ENCODE assay signal across 8 cellular contexts in genomic region chr1:2226525-2227340, GRCh38. TPM values are rescaled to one million over a fixed set of nuclear protein-coding genes. Genes with fewer than 3 reads are reported as not detected.
A peak's percentile ranks its signal among the peaks of the same experiment; 100 is the strongest.
DNase-seq lines count a peak whose midpoint lies in the region; ATAC-seq and TF ChIP-seq lines count a peak whose summit lies in the region.

No MANE protein-coding gene starts in this region.

- H3K27me3 ChIP-seq in PC-3 (ENCODE audit: low read length) (no peaks in the 10 kb centered on the region), esophagus muscularis mucosa (no peaks in the 10 kb centered on the region), neuronal stem cell (ENCODE audit: control insufficient read depth in 3 of 3, insufficient read depth in 3 of 3, low read depth in 1 of 3, low read length in 3 of 3) (peaks cover 0 to 8% (median 0%) of the 10 kb centered on the region in 3 experiments)

- H4K20me1 ChIP-seq in PC-3 (ENCODE audit: low read length) = peaks cover 29% of the 10 kb centered on the region

- peak overlapping the region; percentile 99 for H2AK5ac ChIP-seq in neuronal stem cell (ENCODE audit: low read depth, low read length)

- peak overlapping the region; percentile 100 for H3K18ac ChIP-seq in neuronal stem cell (ENCODE audit: low read length)

- no peaks in the 10 kb centered on the region for H3F3A ChIP-seq in PC-3 (ENCODE audit: low read length, unreplicated experiment)

- peaks cover 12% of the 10 kb centered on the region for H3K4me1 ChIP-seq in PC-3 (ENCODE audit: insufficient read depth, low read length)
- H3K4me1 ChIP-seq in esophagus muscularis mucosa = peaks cover 30 to 40% (median 33%) of the 10 kb centered on the region in 4 donors
- H3K4me1 ChIP-seq in neuronal stem cell (ENCODE audit: control insufficient read depth in 2 of 2, insufficient read depth in 1 of 2, low read depth in 1 of 2, low read length in 2 of 2) = peaks cover 17 to 19% of the 10 kb centered on the region in 2 donors

- DNase-seq in PC-3 = no peak
- no peak for DNase-seq in esophagus muscularis mucosa (ENCODE audit: extremely low spot score)
- DNase-seq in neuronal stem cell (ENCODE audit: low spot score) = no peak
- no peak for DNase-seq in NCI-H187 (lab: John Stamatoyannopoulos, UW)
- no peak for DNase-seq in occipital lobe (lab: John Stamatoyannopoulos, UW)
- no peak for DNase-seq in GM13976 (ENCODE audit: low spot score)

- POLR2A ChIA-PET in PC-3 (lab: Charles Lee; ENCODE audit: unreplicated experiment) = no interaction called here

- no peaks in the 10 kb centered on the region for H3K9me2 ChIP-seq in PC-3 (replicated peaks; ENCODE audit: low read length)

- H3K4ac ChIP-seq in neuronal stem cell (ENCODE audit: low read length) = peak overlapping the region; percentile 99

- H2BK15ac ChIP-seq in neuronal stem cell (ENCODE audit: low read length) = peak overlapping the region; percentile 97

- in situ Hi-C loops in GM13976 (cut with MboI; ENCODE audit: low sequenced_read_pairs, unreplicated experiment) = no loop called here

- H3K4me3 ChIP-seq in PC-3 (ENCODE audit: low read length) (peak overlapping the region; percentile 79), esophagus muscularis mucosa (peak overlapping the region; percentile 78 to 87 (median 83)), neuronal stem cell (ENCODE audit: low read length in 2 of 2) (peak overlapping the region; percentile 87 to 95)

- H2BK5ac ChIP-seq in neuronal stem cell (ENCODE audit: low read length) = peak overlapping the region; percentile 93

- ATAC-seq in GM21447 (IDR thresholded peaks at IDR 0.05; ENCODE audit: unreplicated experiment) (peak; percentile 5), PC-3 (peak; percentile 3; the same call in 1 of the 2 replicates), GM19395 (IDR thresholded peaks at IDR 0.05; ENCODE audit: unreplicated experiment) (no peak)

- TSS peak; percentile 64 for BruUV-seq in PC-3 (replicated peaks; lab: Mats Ljungman, UMichigan)

- H4K91ac ChIP-seq in neuronal stem cell (ENCODE audit: low read depth, low read length, poor library complexity) = peak overlapping the region; percentile 95

- H3K23ac ChIP-seq in neuronal stem cell (ENCODE audit: low read depth, low read length, poor library complexity) = peak overlapping the region; percentile 91

- no peaks in the 10 kb centered on the region for H3K36me3 ChIP-seq in PC-3 (ENCODE audit: low read depth, low read length)
- no peaks in the 10 kb centered on the region for H3K36me3 ChIP-seq in esophagus muscularis mucosa
- peaks cover 0 to 13% of the 10 kb centered on the region in 2 donors for H3K36me3 ChIP-seq in neuronal stem cell (replicated peaks in 1 of 2; ENCODE audit: control insufficient read depth in 2 of 2, insufficient read depth in 2 of 2, low read length in 2 of 2)

- H3K4me2 ChIP-seq in PC-3 (ENCODE audit: low read length) (peak overlapping the region; percentile 97), neuronal stem cell (ENCODE audit: insufficient read depth, low read length, poor library complexity, severe bottlenecking) (peak overlapping the region; percentile 100)

- H3K9me3 ChIP-seq in PC-3 (ENCODE audit: low read length) (no peaks in the 10 kb centered on the region), esophagus muscularis mucosa (no peaks in the 10 kb centered on the region), neuronal stem cell (replicated peaks in 1 of 2; ENCODE audit: control insufficient read depth in 2 of 2, insufficient read depth in 1 of 2, low read depth in 1 of 2, low read length in 2 of 2) (no peaks in the 10 kb centered on the region)

- TF ChIP-seq CTCF in PC-3 (conservative IDR thresholded peaks at IDR 0.05; ENCODE audit: low read depth, low read length) (no peak), esophagus muscularis mucosa (IDR thresholded peaks at IDR 0.05) (no peak), GM13976 (IDR thresholded peaks at IDR 0.05; ENCODE audit: borderline replicate concordance, control extremely low read depth, extremely low read depth, insufficient read depth, missing control alignments) (no peak)

- H2AFZ ChIP-seq in PC-3 (ENCODE audit: low read length) (peak overlapping the region; percentile 92), neuronal stem cell (ENCODE audit: low read length) (peak overlapping the region; percentile 95)

- no peak for TF ChIP-seq EP300 in esophagus muscularis mucosa (IDR thresholded peaks at IDR 0.05)

- peak overlapping the region; percentile 98 for H3K14ac ChIP-seq in neuronal stem cell (ENCODE audit: low read length)

- H3K27ac ChIP-seq in PC-3 (ENCODE audit: low read length) (peak overlapping the region; percentile 60), esophagus muscularis mucosa (replicated peaks in 1 of 4) (peak overlapping the region; percentile 97 to 99 (median 98)), neuronal stem cell (replicated peaks; ENCODE audit: low read length) (peak overlapping the region; percentile 92)

- no peak for TF ChIP-seq POLR2A in esophagus muscularis mucosa (IDR thresholded peaks at IDR 0.05; ENCODE audit: low read depth)

- CTCF ChIA-PET in PC-3 (lab: Charles Lee) = no interaction called here

- WGBS in esophagus muscularis mucosa = 11% methylated on average over 27 of the region's 72 CpGs
- no CpG with 5 or more reads among the region's 72 CpGs for WGBS in neuronal stem cell (ENCODE audit: extremely low coverage in 2 of 2, insufficient read length in 2 of 2, insufficient replicate concordance in 1 of 2), 2 donors

- H4K8ac ChIP-seq in neuronal stem cell (ENCODE audit: low read depth, low read length) = peak overlapping the region; percentile 92

- H3K79me1 ChIP-seq in neuronal stem cell (ENCODE audit: low read depth, low read length) = peaks cover 21% of the 10 kb centered on the region

- H2BK120ac ChIP-seq in neuronal stem cell (ENCODE audit: low read depth, low read length) = peak overlapping the region; percentile 61

- peak overlapping the region; percentile 94 for H2BK12ac ChIP-seq in neuronal stem cell (ENCODE audit: low read length)

- peaks cover 37% of the 10 kb centered on the region for H3K79me2 ChIP-seq in PC-3 (ENCODE audit: low read length)

- peak overlapping the region; percentile 93 for H3K9ac ChIP-seq in PC-3 (ENCODE audit: low read length)
- H3K9ac ChIP-seq in neuronal stem cell (ENCODE audit: low read depth, low read length, poor library complexity) = peak overlapping the region; percentile 99

- intact Hi-C loops in PC-3 (cut with micrococcal nuclease) = loop anchor here (1.0 kb wide), 1 partner anchor 14 kb away; no protein-coding TSS in a partner anchor
- intact Hi-C loops in esophagus muscularis mucosa (cut with DNase I) = no loop called here

RNA-seq across cellular contexts. Expression of gene SKI, which starts 1.4 kb away (rescaled TPM):
- total RNA-seq in PC-3 (2014; rRNA removed) = 28.3 and 61.7 TPM in 2 replicates
- total RNA-seq in esophagus muscularis mucosa = 100 to 1,000 TPM in 2 of 4 donors, 10 to 100 TPM in 2; 70.1 to 190 (median 124) TPM
- polyA plus RNA-seq in neuronal stem cell (2013, experiment 1 of 2) = 37.5 TPM
- polyA plus RNA-seq in neuronal stem cell (2013, experiment 2 of 2) = 41.3 TPM
- 19.3 TPM for total RNA-seq in occipital lobe

RNA-seq across cellular contexts. Expression of gene FAAP20, which starts 32.2 kb away (rescaled TPM):
- 114 and 148 TPM in 2 replicates for total RNA-seq in PC-3 (2014; rRNA removed)
- 10 to 100 TPM; 37.9 to 81.7 (median 55.7) TPM for total RNA-seq in esophagus muscularis mucosa
- polyA plus RNA-seq in neuronal stem cell (2013, experiment 1 of 2) = 108 TPM
- polyA plus RNA-seq in neuronal stem cell (2013, experiment 2 of 2) = 108 TPM
- 20.3 TPM for total RNA-seq in occipital lobe
